In genomic region chr2:165793779-165794519, GRCh38 we compare ENCODE assay signal across 8 cellular contexts. TPM values are rescaled to one million over a fixed set of nuclear protein-coding genes. Genes with fewer than 3 reads are reported as not detected.
DNase-seq lines count a peak whose midpoint lies in the region; ATAC-seq lines count a peak whose summit lies in the region.

Gene GALNT3, minus strand, starts transcription at chr2:165794247. Its CDS starts 23,547 bp downstream, at chr2:165770700.

- CTCF ChIA-PET in activated naive CD4-positive, alpha-beta T cell treated with anti-CD3 and anti-CD28 coated beads for 36 hours (lab: Charles Lee), result interaction anchor here (0.6 to 1.7 kb wide), 3 partner anchors 10 to 18 kb away, joined by 3 to 4 read pairs (median 3); no protein-coding TSS in a partner anchor

- no peaks in the 10 kb centered on the region for H3K36me3 Mint-ChIP-seq in activated naive CD4-positive, alpha-beta T cell treated with anti-CD3 and anti-CD28 coated beads for 36 hours (ENCODE audit: low read depth)

- intact Hi-C loops in activated naive CD4-positive, alpha-beta T cell treated with anti-CD3 and anti-CD28 coated beads for 36 hours (cut with micrococcal nuclease), result loop anchor here (1.0 to 10.0 kb wide), 5 partner anchors 80 to 799 kb away; partner anchors contain the start of gene TTC21B
- intact Hi-C loops in cardiac septum (cut with DNase I) (no loop called here), posterior cingulate gyrus (cut with DNase I) (no loop called here)

- ATAC-seq in GM18858 (IDR thresholded peaks at IDR 0.05; ENCODE audit: unreplicated experiment) (peak; percentile 18), HG03064 (IDR thresholded peaks at IDR 0.05; ENCODE audit: low read depth, unreplicated experiment) (peak; percentile 27)

- H3K27me3 Mint-ChIP-seq in activated naive CD4-positive, alpha-beta T cell treated with anti-CD3 and anti-CD28 coated beads for 36 hours (ENCODE audit: low read depth), result peaks cover 31% of the 10 kb centered on the region

- H3K4me1 Mint-ChIP-seq in activated naive CD4-positive, alpha-beta T cell treated with anti-CD3 and anti-CD28 coated beads for 36 hours (ENCODE audit: low read depth), result peaks cover 15% of the 10 kb centered on the region

- peak within 1 kb of the TSS; percentile 82 for H3K4me3 Mint-ChIP-seq in activated naive CD4-positive, alpha-beta T cell treated with anti-CD3 and anti-CD28 coated beads for 36 hours

- H3K9me3 Mint-ChIP-seq in activated naive CD4-positive, alpha-beta T cell treated with anti-CD3 and anti-CD28 coated beads for 36 hours, result no peaks in the 10 kb centered on the region

- peak within 1 kb of the TSS; percentile 78 for H3K27ac Mint-ChIP-seq in activated naive CD4-positive, alpha-beta T cell treated with anti-CD3 and anti-CD28 coated beads for 36 hours

- DNase-seq in 8988T (peak; percentile 23), NCI-H510A treated with DMSO at 0.1 percent for 48 hours (lab: John Stamatoyannopoulos, UW) (peak; percentile 77), cardiac septum (ENCODE audit: low spot score) (peak; percentile 78), posterior cingulate gyrus (peak in 9 of 10 donors; percentile 14 to 90 (median 39)), RKO (ENCODE audit: low spot score) (no peak)
- peak; percentile 44 for DNase-seq in activated naive CD4-positive, alpha-beta T cell treated with anti-CD3 and anti-CD28 coated beads for 36 hours

RNA-seq across cellular contexts. Expression of gene GALNT3, which starts in this region (rescaled TPM):
- 1 to 10 TPM; 1.5 to 2.1 TPM for total RNA-seq in activated naive CD4-positive, alpha-beta T cell treated with anti-CD3 and anti-CD28 coated beads for 36 hours
- total RNA-seq in cardiac septum, result 0.27 TPM

Comparison
In these comparisons a context has a peak if more than half of its experiments do, and no peak if none do; other contexts are left out.
1. Peak in DNase-seq in cardiac septum; RNA of the gene not detected or under 1 TPM.